15 cellular contexts compared by ENCODE assay signal in the genomic region with DNA sequence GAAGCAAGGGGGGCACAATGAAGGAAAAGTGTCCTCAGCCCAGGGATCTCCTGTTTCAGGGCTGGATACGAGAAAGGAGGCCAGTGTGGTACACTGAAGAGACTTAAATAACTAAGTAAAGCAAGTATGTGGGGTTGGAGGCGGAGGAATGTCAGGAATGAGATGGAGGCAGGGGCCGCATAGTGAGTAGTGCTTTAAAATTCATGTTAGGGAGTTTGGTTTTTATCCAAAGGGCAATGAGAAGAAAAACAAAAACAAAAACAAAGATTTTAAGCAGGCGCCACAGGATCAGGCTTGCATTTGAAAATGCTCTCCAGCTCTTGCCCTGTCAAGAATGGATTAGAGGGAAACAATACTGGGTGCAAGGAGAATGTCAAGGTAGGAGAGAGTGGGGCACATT.
A peak's percentile ranks its signal among the peaks of the same experiment; 100 is the strongest.
DNase-seq lines count a peak whose midpoint lies in the region; ATAC-seq and TF ChIP-seq lines count a peak whose summit lies in the region.
"Had no signal": no experiment of that assay in that cellular context is flagged by ENCODE, and none has a peak within 500 bp of the region (broad histone marks: within the 10 kb centered on the region; RNA-seq: fewer than 3 reads in every experiment).

No MANE protein-coding gene starts in this region.

- peaks cover 28% of the 10 kb centered on the region for H3K4me1 ChIP-seq in left ventricle myocardium inferior
- peaks cover 10% of the 10 kb centered on the region for H3K4me1 ChIP-seq in mesendoderm (ENCODE audit: control insufficient read depth, low read depth, low read length)
- H3K4me1 ChIP-seq in vagina = peaks cover 37% of the 10 kb centered on the region

- no peak overlapping the region for H4K8ac ChIP-seq in mesendoderm (ENCODE audit: low read depth, low read length)

- no peak overlapping the region for H3K4me2 ChIP-seq in mesendoderm (ENCODE audit: low read length)
- H3K4me2 ChIP-seq: hepatocyte had no signal

- no peaks in the 10 kb centered on the region for H3K4me1 Mint-ChIP-seq in activated T-helper 1 cell treated with anti-CD3 and anti-CD28 coated beads, Interleukin-12 subunit alpha, Interleukin-12 subunit beta, Interleukin-2, Interleukin-4 antibody, amounts not matched to agents 30 ng/mL and 10 ng/mL and 1 ng/mL, durations not matched to agents 14 hours and 24 hours and 36 hours (ENCODE audit: low read depth)
- H3K4me1 Mint-ChIP-seq: natural killer cell had no signal

- intact Hi-C loops in left ventricle myocardium inferior (cut with micrococcal nuclease) (no loop called here), left ventricle myocardium superior (cut with micrococcal nuclease) (no loop called here), vagina (cut with DNase I) (loop anchor here (10.0 kb wide), 1 partner anchor 77 kb away; no protein-coding TSS in a partner anchor)
- intact Hi-C loops in activated T-helper 1 cell treated with anti-CD3 and anti-CD28 coated beads, Interleukin-12 subunit alpha, Interleukin-12 subunit beta, Interleukin-2, Interleukin-4 antibody, amounts not matched to agents 30 ng/mL and 10 ng/mL and 1 ng/mL, durations not matched to agents 14 hours and 24 hours and 36 hours (cut with micrococcal nuclease) = no loop called here

- H3K36me3 ChIP-seq in left ventricle myocardium inferior = no peaks in the 10 kb centered on the region
- H3K36me3 ChIP-seq in mesendoderm (ENCODE audit: control insufficient read depth, insufficient read depth, low read length) = no peaks in the 10 kb centered on the region
- no peaks in the 10 kb centered on the region for H3K36me3 ChIP-seq in vagina

- H3K9me3 ChIP-seq in left ventricle myocardium inferior (replicated peaks) = no peaks in the 10 kb centered on the region
- H3K9me3 ChIP-seq in vagina = no peaks in the 10 kb centered on the region

- H3K36me3 Mint-ChIP-seq in activated T-helper 1 cell treated with anti-CD3 and anti-CD28 coated beads, Interleukin-12 subunit alpha, Interleukin-12 subunit beta, Interleukin-2, Interleukin-4 antibody, amounts not matched to agents 30 ng/mL and 10 ng/mL and 1 ng/mL, durations not matched to agents 14 hours and 24 hours and 36 hours (ENCODE audit: low read depth) = no peaks in the 10 kb centered on the region
- H3K36me3 Mint-ChIP-seq: CD4-positive, alpha-beta memory T cell; natural killer cell had no signal

- DNase-seq in left ventricle myocardium inferior (no peak), left ventricle myocardium superior (no peak), cardiac fibroblast (ENCODE audit: low read depth in 2 of 2) (peak; percentile 34 to 52), mesendoderm (peak; percentile 88), vagina (ENCODE audit: extremely low spot score in 2 of 2) (no peak)
- no peak for DNase-seq in activated T-helper 1 cell treated with anti-CD3 and anti-CD28 coated beads, Interleukin-12 subunit alpha, Interleukin-12 subunit beta, Interleukin-2, Interleukin-4 antibody, amounts not matched to agents 30 ng/mL and 10 ng/mL and 1 ng/mL, durations not matched to agents 14 hours and 24 hours and 36 hours (ENCODE audit: low spot score)
- DNase-seq: CD4-positive, alpha-beta memory T cell; natural killer cell; NCI-H1417; SIG-M5; stimulated activated naive CD8-positive, alpha-beta T cell treated with anti-CD3 and anti-CD28 coated beads, Interleukin-15, Interleukin-2, amounts not matched to agents 100 U/mL and 50 U/mL, for 24 hours had no signal

- no peak overlapping the region for H2BK5ac ChIP-seq in mesendoderm (ENCODE audit: low read length)

- H3K79me1 ChIP-seq in mesendoderm (ENCODE audit: low read length) = peaks cover 2% of the 10 kb centered on the region

- H3K27me3 ChIP-seq in left ventricle myocardium inferior (ENCODE audit: low read depth) = no peaks in the 10 kb centered on the region
- no peaks in the 10 kb centered on the region for H3K27me3 ChIP-seq in mesendoderm (ENCODE audit: insufficient read depth, low read length, poor library complexity)
- no peaks in the 10 kb centered on the region for H3K27me3 ChIP-seq in vagina

- no peak overlapping the region for H4K5ac ChIP-seq in mesendoderm (ENCODE audit: low read length)

- peaks cover 18% of the 10 kb centered on the region for H3K79me2 ChIP-seq in mesendoderm (ENCODE audit: control insufficient read depth, insufficient read depth, low read length)
- H3K79me2 ChIP-seq: hepatocyte had no signal

- ATAC-seq in left ventricle myocardium superior = no peak
- no peak for ATAC-seq in HG03520 (IDR thresholded peaks at IDR 0.05; ENCODE audit: unreplicated experiment)
- ATAC-seq in HG03139 (IDR thresholded peaks at IDR 0.05; ENCODE audit: unreplicated experiment) = no peak
- ATAC-seq: GM12878; natural killer cell; stimulated activated naive CD8-positive, alpha-beta T cell treated with anti-CD3 and anti-CD28 coated beads, Interleukin-15, Interleukin-2, amounts not matched to agents 100 U/mL and 50 U/mL, for 24 hours had no signal

- no peak overlapping the region for H3K56ac ChIP-seq in mesendoderm (ENCODE audit: low read length)

- H3K27ac ChIP-seq in left ventricle myocardium inferior (replicated peaks) (peak overlapping the region; percentile 66), mesendoderm (ENCODE audit: low read depth, low read length) (peak overlapping the region; percentile 53), vagina (peak overlapping the region; percentile 52)
- H3K27ac ChIP-seq: hepatocyte had no signal

- peak overlapping the region; percentile 76 for H3K18ac ChIP-seq in mesendoderm (ENCODE audit: low read length)

- WGBS in mesendoderm (ENCODE audit: extremely low coverage, insufficient coverage, low lambda C conversion rate) = no CpG with 5 or more reads among the region's 4 CpGs

- TF ChIP-seq POLR2A in vagina (IDR thresholded peaks at IDR 0.05) = no peak

- no peak for TF ChIP-seq CTCF in left ventricle myocardium inferior (IDR thresholded peaks at IDR 0.05; ENCODE audit: borderline replicate concordance)
- TF ChIP-seq CTCF in cardiac fibroblast (IDR thresholded peaks at IDR 0.05; ENCODE audit: low read depth, low read length) = no peak
- TF ChIP-seq CTCF in vagina (IDR thresholded peaks at IDR 0.05) = no peak

- H3K9me3 Mint-ChIP-seq in activated T-helper 1 cell treated with anti-CD3 and anti-CD28 coated beads, Interleukin-12 subunit alpha, Interleukin-12 subunit beta, Interleukin-2, Interleukin-4 antibody, amounts not matched to agents 30 ng/mL and 10 ng/mL and 1 ng/mL, durations not matched to agents 14 hours and 24 hours and 36 hours = no peaks in the 10 kb centered on the region

- H2BK120ac ChIP-seq in mesendoderm (ENCODE audit: low read depth, low read length) = no peak overlapping the region

- no peak overlapping the region for H3K4me3 Mint-ChIP-seq in activated T-helper 1 cell treated with anti-CD3 and anti-CD28 coated beads, Interleukin-12 subunit alpha, Interleukin-12 subunit beta, Interleukin-2, Interleukin-4 antibody, amounts not matched to agents 30 ng/mL and 10 ng/mL and 1 ng/mL, durations not matched to agents 14 hours and 24 hours and 36 hours
- H3K4me3 Mint-ChIP-seq: CD4-positive, alpha-beta memory T cell; natural killer cell had no signal

- H3K4ac ChIP-seq in mesendoderm (ENCODE audit: low read depth, low read length) = peak overlapping the region; percentile 87

- no peak overlapping the region for H3K27ac Mint-ChIP-seq in activated T-helper 1 cell treated with anti-CD3 and anti-CD28 coated beads, Interleukin-12 subunit alpha, Interleukin-12 subunit beta, Interleukin-2, Interleukin-4 antibody, amounts not matched to agents 30 ng/mL and 10 ng/mL and 1 ng/mL, durations not matched to agents 14 hours and 24 hours and 36 hours
- H3K27ac Mint-ChIP-seq: CD4-positive, alpha-beta memory T cell; natural killer cell had no signal

- no peak overlapping the region for H3K4me3 ChIP-seq in left ventricle myocardium inferior
- H3K4me3 ChIP-seq in cardiac fibroblast (replicated peaks in 1 of 2; ENCODE audit: low read depth in 2 of 2, low read length in 2 of 2) = no peak overlapping the region
- no peak overlapping the region for H3K4me3 ChIP-seq in mesendoderm (ENCODE audit: low read length)
- H3K4me3 ChIP-seq in vagina = no peak overlapping the region
- H3K4me3 ChIP-seq: GM12878, hepatocyte had no signal

- H3K23ac ChIP-seq in mesendoderm (ENCODE audit: low read length) = no peak overlapping the region

- no peak overlapping the region for H2BK15ac ChIP-seq in mesendoderm (replicated peaks; ENCODE audit: low read depth)

- no peak overlapping the region for H2AK5ac ChIP-seq in mesendoderm (ENCODE audit: low read length)

- no peak overlapping the region for H3K9ac ChIP-seq in mesendoderm (ENCODE audit: low read length)

- peaks cover 6% of the 10 kb centered on the region for H3K27me3 Mint-ChIP-seq in activated T-helper 1 cell treated with anti-CD3 and anti-CD28 coated beads, Interleukin-12 subunit alpha, Interleukin-12 subunit beta, Interleukin-2, Interleukin-4 antibody, amounts not matched to agents 30 ng/mL and 10 ng/mL and 1 ng/mL, durations not matched to agents 14 hours and 24 hours and 36 hours (ENCODE audit: insufficient read depth)

Comparison
In these comparisons a context has a peak if more than half of its experiments do, and no peak if none do; other contexts are left out.
1. DNase-seq: peak in cardiac fibroblast (2 of 2) and mesendoderm (single experiment); none in left ventricle myocardium inferior (single experiment), left ventricle myocardium superior (single experiment), vagina (0 of 2) and activated T-helper 1 cell treated with anti-CD3 and anti-CD28 coated beads, Interleukin-12 subunit alpha, Interleukin-12 subunit beta, Interleukin-2, Interleukin-4 antibody, amounts not matched to agents 30 ng/mL and 10 ng/mL and 1 ng/mL, durations not matched to agents 14 hours and 24 hours and 36 hours (single experiment).
2. Peak in every context shown above with its lines, with median percentiles within 50 percentile points of each other: H3K27ac ChIP-seq.